In genomic region chr11:14891143-14892035, GRCh38 we compare ENCODE assay signal across 8 cellular contexts. TPM values are rescaled to one million over a fixed set of nuclear protein-coding genes. Genes with fewer than 3 reads are reported as not detected.
DNase-seq lines count a peak whose midpoint lies in the region; ATAC-seq and TF ChIP-seq lines count a peak whose summit lies in the region.

No MANE protein-coding gene starts in this region.

- H3K9me3 Mint-ChIP-seq in activated naive CD8-positive, alpha-beta T cell (ENCODE audit: low read depth), result no peaks in the 10 kb centered on the region

- peak; percentile 92 for TF ChIP-seq POLR2A in NB4 (IDR thresholded peaks at IDR 0.05; ENCODE audit: extremely low read depth, insufficient read length)
- TF ChIP-seq POLR2A in ovary (IDR thresholded peaks at IDR 0.05), result peak; percentile 49

- peaks cover 2% of the 10 kb centered on the region for H3K4me1 ChIP-seq in ovary (ENCODE audit: insufficient read depth)
- peaks cover 2% of the 10 kb centered on the region for H3K4me1 ChIP-seq in thymus (ENCODE audit: control insufficient read depth, insufficient read depth, low read length)

- ATAC-seq in HG02571 (IDR thresholded peaks at IDR 0.05; ENCODE audit: unreplicated experiment), result peak; percentile 40
- ATAC-seq in SK-N-SH treated with all-trans-retinoic acid at 6 μM for 48 hours, result peak; percentile 74

- H3K9me3 ChIP-seq in ovary (no peaks in the 10 kb centered on the region), thymus (ENCODE audit: control insufficient read depth) (no peaks in the 10 kb centered on the region)

- H3K36me3 Mint-ChIP-seq in activated naive CD8-positive, alpha-beta T cell, result peaks cover 6% of the 10 kb centered on the region

- peak overlapping the region; percentile 63 to 78 for H3K27ac ChIP-seq in ovary
- peak overlapping the region; percentile 89 for H3K27ac ChIP-seq in thymus (ENCODE audit: low read depth)

- WGBS in ovary, 3 donors, result 0 to 1% (median 0%) methylated on average over 65 to 67 of the region's 67 CpGs
- WGBS in thymus, result under 1% methylated on average over 67 of the region's 67 CpGs

- intact Hi-C loops in head of caudate nucleus (cut with DNase I) (no loop called here), ovary (cut with DNase I) (loop anchor here in 1 of 4 donors (10.0 kb wide), 1 partner anchor 367 kb away; the partner anchor contains the start of gene PSMA1)

- peak; percentile 82 for DNase-seq in GM10248 (ENCODE audit: extremely low spot score)
- peak; percentile 93 for DNase-seq in NB4 (ENCODE audit: low read depth)
- peak; percentile 63 to 92 (median 84) for DNase-seq in head of caudate nucleus
- DNase-seq in ovary, result peak; percentile 79 to 90 (median 85)

- H3K4me3 ChIP-seq in NB4 (ENCODE audit: low read depth, low read length) (peak overlapping the region; percentile 82), ovary (peak overlapping the region; percentile 65), thymus (ENCODE audit: low read length) (peak overlapping the region; percentile 50)

- H3K36me3 ChIP-seq in ovary (no peaks in the 10 kb centered on the region), thymus (ENCODE audit: control insufficient read depth, insufficient read depth) (no peaks in the 10 kb centered on the region)

- H3K27ac Mint-ChIP-seq in activated naive CD8-positive, alpha-beta T cell, result peak overlapping the region; percentile 98

- no peaks in the 10 kb centered on the region for H3K27me3 Mint-ChIP-seq in activated naive CD8-positive, alpha-beta T cell

- no peak for TF ChIP-seq CTCF in GM10248 (IDR thresholded peaks at IDR 0.05; ENCODE audit: control extremely low read depth, extremely low read depth, low read depth, missing control alignments)
- TF ChIP-seq CTCF in NB4 (IDR thresholded peaks at IDR 0.05; ENCODE audit: low read depth, low read length), result no peak
- no peak for TF ChIP-seq CTCF in ovary (IDR thresholded peaks at IDR 0.05)

- H3K4me1 Mint-ChIP-seq in activated naive CD8-positive, alpha-beta T cell (ENCODE audit: low read depth), result peaks cover 71% of the 10 kb centered on the region

- no peak for TF ChIP-seq EP300 in ovary (IDR thresholded peaks at IDR 0.05)

- H3K4me3 Mint-ChIP-seq in activated naive CD8-positive, alpha-beta T cell, result peak overlapping the region; percentile 92

- CTCF ChIA-PET in GM10248 (lab: Yijun Ruan, JAX), result interaction anchor here (0.7 to 9.2 kb wide), 12 partner anchors 11 to 372 kb away, joined by 3 to 148 read pairs (median 4); partner anchors contain the start of gene PSMA1

- no peaks in the 10 kb centered on the region for H3K27me3 ChIP-seq in ovary
- H3K27me3 ChIP-seq in thymus (ENCODE audit: control insufficient read depth, insufficient read depth), result no peaks in the 10 kb centered on the region

- POLR2A ChIA-PET in GM10248 (lab: Yijun Ruan, JAX), result interaction anchor here (0.9 to 2.9 kb wide), 3 partner anchors 16 to 247 kb away, joined by 3 to 13 read pairs (median 5); no protein-coding TSS in a partner anchor

TF ChIP-seq in SK-N-SH treated with all-trans-retinoic acid at 6 μM for 48 hours, 23 proteins besides CTCF, POLR2A, EP300 and RAD21:
- TF ChIP-seq RARB (CRISPR knock-in tag; IDR thresholded peaks at IDR 0.05), result no peak
- 0 out of 2 replicates have a peak, but pooled peaks have one; percentile 9 for TF ChIP-seq ZFP3 (CRISPR knock-in tag; IDR thresholded peaks at IDR 0.05)
- TF ChIP-seq ZFP30 (CRISPR knock-in tag; IDR thresholded peaks at IDR 0.05), result no peak

RNA-seq across cellular contexts. Expression of gene CYP2R1, which starts 0.6 kb away (rescaled TPM):
- total RNA-seq in ovary, result 1 to 10 TPM; 6.0 to 8.5 (median 6.4) TPM
- 1 to 10 TPM; 8.1 to 8.9 TPM for polyA plus RNA-seq in ovary
- polyA plus RNA-seq in thymus, result 58.0 TPM

Comparison
In these comparisons a context has a peak if more than half of its experiments do, and no peak if none do; other contexts are left out.
1. Peak in every context shown above with its lines: DNase-seq, ATAC-seq, H3K4me3 ChIP-seq and H3K27ac ChIP-seq.